15 cellular contexts compared by ENCODE assay signal in genomic region chr5:181069767-181070491, GRCh38. TPM values are rescaled to one million over a fixed set of nuclear protein-coding genes. Genes with fewer than 3 reads are reported as not detected.
A peak's percentile ranks its signal among the peaks of the same experiment; 100 is the strongest.
DNase-seq lines count a peak whose midpoint lies in the region; ATAC-seq and TF ChIP-seq lines count a peak whose summit lies in the region.
"Had no signal": no experiment of that assay in that cellular context is flagged by ENCODE, and none has a peak within 500 bp of the region (broad histone marks: within the 10 kb centered on the region; RNA-seq: fewer than 3 reads in every experiment).

No MANE protein-coding gene starts in this region.

- no peak overlapping the region for H3K18ac ChIP-seq in trophoblast cell (ENCODE audit: low read length)

- no peaks in the 10 kb centered on the region for H3K79me2 ChIP-seq in trophoblast cell (ENCODE audit: control insufficient read depth, insufficient read depth, low read length, poor library complexity)

- ATAC-seq in psoas muscle, result no peak
- no peak for ATAC-seq in HG02981 (IDR thresholded peaks at IDR 0.05; ENCODE audit: unreplicated experiment)
- ATAC-seq: activated T-helper 17 cell treated with anti-CD3 and anti-CD28 coated beads, Interleukin-2, amount 50 U/mL, for 72 hours had no signal

- no CpG with 5 or more reads among the region's 26 CpGs for WGBS in trophoblast cell (ENCODE audit: extremely low coverage, insufficient coverage, insufficient read length)
- WGBS in psoas muscle, 3 donors, result 33 to 37% (median 34%) methylated on average over 26 of the region's 26 CpGs

- no peak for TF ChIP-seq CTCF in psoas muscle (IDR thresholded peaks at IDR 0.05)

- H2AFZ ChIP-seq in trophoblast cell (ENCODE audit: insufficient read depth, low read length, poor library complexity), result no peak overlapping the region

- intact Hi-C loops in psoas muscle (cut with DNase I), result no loop called here

- H3K27ac ChIP-seq in trophoblast cell (ENCODE audit: low read depth, low read length), result no peak overlapping the region
- H3K27ac ChIP-seq in psoas muscle, result no peak overlapping the region
- H3K27ac ChIP-seq: heart left ventricle had no signal

- no peak overlapping the region for H3K4ac ChIP-seq in trophoblast cell (ENCODE audit: low read depth, low read length)

- peak overlapping the region; percentile 24 for H3K4me2 ChIP-seq in trophoblast cell (ENCODE audit: low read length)

- H3K4me3 ChIP-seq in trophoblast cell (ENCODE audit: low read depth, low read length), result no peak overlapping the region
- H3K4me3 ChIP-seq in psoas muscle, result no peak overlapping the region
- H3K4me3 ChIP-seq: lung had no signal

- peaks cover 29% of the 10 kb centered on the region for H3K9me3 ChIP-seq in trophoblast cell (ENCODE audit: insufficient read depth, low read depth, low read length)
- no peaks in the 10 kb centered on the region for H3K9me3 ChIP-seq in psoas muscle

- peaks cover 2% of the 10 kb centered on the region for H3K27me3 ChIP-seq in trophoblast cell (ENCODE audit: insufficient read depth, low read length)
- peaks cover 0 to 20% (median 13%) of the 10 kb centered on the region in 3 donors for H3K27me3 ChIP-seq in psoas muscle (ENCODE audit: insufficient read depth in 3 of 3, low read length in 2 of 3)

- no peak overlapping the region for H3K9ac ChIP-seq in trophoblast cell (ENCODE audit: low read length)

- H3K23ac ChIP-seq in trophoblast cell (ENCODE audit: low read length), result no peak overlapping the region

- no peak overlapping the region for H2BK12ac ChIP-seq in trophoblast cell (ENCODE audit: low read length)

- no peak overlapping the region for H2BK5ac ChIP-seq in trophoblast cell (ENCODE audit: low read depth, low read length, poor library complexity)

- no peak overlapping the region for H4K91ac ChIP-seq in trophoblast cell (ENCODE audit: low read depth, low read length)

- H2BK120ac ChIP-seq in trophoblast cell (ENCODE audit: insufficient read depth, low read length, poor library complexity), result no peak overlapping the region

- no peaks in the 10 kb centered on the region for H3K4me1 ChIP-seq in trophoblast cell (ENCODE audit: control insufficient read depth in 1 of 2, insufficient read depth in 2 of 2, low read length in 2 of 2)
- H3K4me1 ChIP-seq in psoas muscle, result no peaks in the 10 kb centered on the region
- H3K4me1 ChIP-seq: heart left ventricle had no signal

- H3K79me1 ChIP-seq in trophoblast cell (ENCODE audit: low read length), result no peaks in the 10 kb centered on the region

- H4K8ac ChIP-seq in trophoblast cell (ENCODE audit: low read depth, low read length), result no peak overlapping the region

- no peak overlapping the region for H4K12ac ChIP-seq in trophoblast cell (ENCODE audit: low read depth, low read length)

- H3K36me3 ChIP-seq in trophoblast cell (ENCODE audit: control insufficient read depth in 1 of 2, insufficient read depth in 2 of 2, low read length in 2 of 2) (no peaks in the 10 kb centered on the region), psoas muscle (ENCODE audit: insufficient read depth in 1 of 2, low read depth in 1 of 2) (no peaks in the 10 kb centered on the region)
- H3K36me3 ChIP-seq: heart left ventricle had no signal

- DNase-seq in H4 (ENCODE audit: low spot score) (peak; percentile 72), M059J (ENCODE audit: low read depth) (peak; percentile 22), iPS DF 19.7 (ENCODE audit: low read depth, low spot score) (peak; percentile 47), trophoblast cell (no peak), psoas muscle (no peak)
- no peak for DNase-seq in activated CD4-positive, alpha-beta T cell treated with anti-CD3 and anti-CD28 coated beads for 1 hour
- DNase-seq: activated CD4-positive, alpha-beta T cell treated with anti-CD3 and anti-CD28 coated beads, Interleukin-2, amount 50 U/mL, for 48 hours; amygdala; Kasumi-1; NCI-H1694 treated with DMSO at 0.1 percent for 48 hours; NCI-H524 treated with DMSO at 0.1 percent for 48 hours had no signal

- no peak overlapping the region for H2AK5ac ChIP-seq in trophoblast cell (ENCODE audit: low read length)

- no peak overlapping the region for H3K14ac ChIP-seq in trophoblast cell (ENCODE audit: low read length)

RNA-seq across cellular contexts. Expression of gene BTNL9, which starts 29.9 kb away (rescaled TPM):
- 0.15 TPM in 1 of 2 replicates, not detected in the other for total RNA-seq in H4 (2014; rRNA removed; shearing (Covaris generic))
- not detected in 2 replicates for total RNA-seq in M059J (2014; rRNA removed; shearing (Covaris generic))
- polyA plus RNA-seq in trophoblast cell (2013), result 0.03 and 0.12 TPM in 2 replicates
- 10 to 100 TPM; 10.4 to 22.8 (median 18.1) TPM for total RNA-seq in psoas muscle
- polyA plus RNA-seq in psoas muscle, result 10 to 100 TPM; 14.4 to 26.3 (median 20.0) TPM

Comparison
In these comparisons a context has a peak if more than half of its experiments do, and no peak if none do; other contexts are left out.
1. DNase-seq: peak in H4 (single experiment), M059J (single experiment) and iPS DF 19.7 (single experiment); none in trophoblast cell (0 of 2), psoas muscle (0 of 2) and activated CD4-positive, alpha-beta T cell treated with anti-CD3 and anti-CD28 coated beads for 1 hour (single experiment).